Comparison of ENCODE assay signal across 24 cellular contexts in genomic region chr18:75164479-75164878, GRCh38. TPM values are rescaled to one million over a fixed set of nuclear protein-coding genes. Genes with fewer than 3 reads are reported as not detected.
A peak's percentile ranks its signal among the peaks of the same experiment; 100 is the strongest.
DNase-seq lines count a peak whose midpoint lies in the region; ATAC-seq and TF ChIP-seq lines count a peak whose summit lies in the region.
"Had no signal": no experiment of that assay in that cellular context is flagged by ENCODE, and none has a peak within 500 bp of the region (broad histone marks: within the 10 kb centered on the region; RNA-seq: fewer than 3 reads in every experiment).

No MANE protein-coding gene starts in this region.

- H3K4me3 Mint-ChIP-seq in activated naive CD4-positive, alpha-beta T cell treated with anti-CD3 and anti-CD28 coated beads for 36 hours = no peak overlapping the region
- H3K4me3 Mint-ChIP-seq: CD14-positive monocyte; CD4-positive, alpha-beta memory T cell; CD4-positive, CD25-positive, alpha-beta regulatory T cell; CD8-positive, alpha-beta memory T cell had no signal

- TF ChIP-seq CTCF in coronary artery (IDR thresholded peaks at IDR 0.05) (no peak), esophagus muscularis mucosa (IDR thresholded peaks at IDR 0.05) (no peak)

- H3K27me3 ChIP-seq in esophagus muscularis mucosa = no peaks in the 10 kb centered on the region
- H3K27me3 ChIP-seq: BE2C, BLaER1 had no signal

- H3K27ac ChIP-seq in coronary artery (no peak overlapping the region), esophagus muscularis mucosa (replicated peaks in 1 of 4) (no peak overlapping the region)
- H3K27ac ChIP-seq: BLaER1 had no signal

- no peaks in the 10 kb centered on the region for H3K9me3 ChIP-seq in esophagus muscularis mucosa
- H3K9me3 ChIP-seq: BE2C, Caco-2 had no signal

- H3K27me3 Mint-ChIP-seq in activated naive CD4-positive, alpha-beta T cell treated with anti-CD3 and anti-CD28 coated beads for 36 hours (ENCODE audit: low read depth) = peaks cover 5% of the 10 kb centered on the region

- H3K27ac Mint-ChIP-seq in activated naive CD4-positive, alpha-beta T cell treated with anti-CD3 and anti-CD28 coated beads for 36 hours = no peak overlapping the region
- H3K27ac Mint-ChIP-seq: CD14-positive monocyte; CD4-positive, alpha-beta memory T cell; CD4-positive, CD25-positive, alpha-beta regulatory T cell had no signal

- H3K4me1 ChIP-seq in esophagus muscularis mucosa = peaks cover 18 to 45% (median 37%) of the 10 kb centered on the region in 4 donors
- H3K4me1 ChIP-seq: BE2C, Caco-2 had no signal

- no peak for TF ChIP-seq POLR2A in esophagus muscularis mucosa (IDR thresholded peaks at IDR 0.05; ENCODE audit: low read depth)

- WGBS in esophagus muscularis mucosa = 100% methylated on average over 2 of the region's 3 CpGs

- H3K36me3 ChIP-seq in esophagus muscularis mucosa = no peaks in the 10 kb centered on the region
- H3K36me3 ChIP-seq: BE2C, BLaER1 had no signal

- H3K4me3 ChIP-seq in coronary artery (no peak overlapping the region), esophagus muscularis mucosa (no peak overlapping the region)
- H3K4me3 ChIP-seq: BLaER1 had no signal

- peaks cover 10% of the 10 kb centered on the region for H3K4me1 Mint-ChIP-seq in activated naive CD4-positive, alpha-beta T cell treated with anti-CD3 and anti-CD28 coated beads for 36 hours (ENCODE audit: low read depth)

- intact Hi-C loops in esophagus muscularis mucosa (cut with DNase I) = loop anchor here (10.0 kb wide), 1 partner anchor 510 kb away; no protein-coding TSS in a partner anchor
- intact Hi-C loops in activated naive CD4-positive, alpha-beta T cell treated with anti-CD3 and anti-CD28 coated beads for 36 hours (cut with micrococcal nuclease) = loop anchor here (10.0 kb wide), 1 partner anchor 510 kb away; no protein-coding TSS in a partner anchor

- no peaks in the 10 kb centered on the region for H3K36me3 Mint-ChIP-seq in activated naive CD4-positive, alpha-beta T cell treated with anti-CD3 and anti-CD28 coated beads for 36 hours (ENCODE audit: low read depth)
- H3K36me3 Mint-ChIP-seq: CD14-positive monocyte; CD4-positive, alpha-beta memory T cell; CD4-positive, CD25-positive, alpha-beta regulatory T cell had no signal

- CTCF ChIA-PET in activated naive CD4-positive, alpha-beta T cell treated with anti-CD3 and anti-CD28 coated beads for 36 hours (lab: Charles Lee) = no interaction called here

- DNase-seq in COLO668 (lab: John Stamatoyannopoulos, UW; ENCODE audit: unreplicated experiment) = peak; percentile 17
- peak; percentile 8 for DNase-seq in D341Med (ENCODE audit: low spot score)
- DNase-seq in coronary artery (ENCODE audit: low spot score) = peak; percentile 36
- peak; percentile 77 for DNase-seq in esophagus muscularis mucosa (ENCODE audit: extremely low spot score)
- DNase-seq in NCI-H2227 treated with DMSO at 0.1 percent for 48 hours (lab: John Stamatoyannopoulos, UW) = no peak
- no peak for DNase-seq in activated naive CD4-positive, alpha-beta T cell treated with anti-CD3 and anti-CD28 coated beads for 36 hours
- DNase-seq in ureter (ENCODE audit: low spot score) = no peak
- DNase-seq: 8988T; ACHN; BE2C; C1 segment of cervical spinal cord; Caco-2; Calu3; CD4-positive, alpha-beta memory T cell; CD4-positive, CD25-positive, alpha-beta regulatory T cell; CD8-positive, alpha-beta memory T cell; DMS 273 treated with DMSO at 0.1 percent for 48 hours; DMS153; DMS53; DMS79 treated with DMSO at 0.1 percent for 48 hours; GF-D8 had no signal

- H3K9me3 Mint-ChIP-seq in activated naive CD4-positive, alpha-beta T cell treated with anti-CD3 and anti-CD28 coated beads for 36 hours = peaks cover 8% of the 10 kb centered on the region
- H3K9me3 Mint-ChIP-seq: CD4-positive, CD25-positive, alpha-beta regulatory T cell had no signal

- no peak for ATAC-seq in GM19467 (IDR thresholded peaks at IDR 0.05; ENCODE audit: unreplicated experiment)

- TF ChIP-seq EP300 in esophagus muscularis mucosa (IDR thresholded peaks at IDR 0.05) = no peak

RNA-seq across cellular contexts. Expression of gene PTGR3, which starts 44.5 kb away (rescaled TPM):
- 10 to 100 TPM in 3 of 4 donors, 1 to 10 TPM in 1; 9.6 to 27.5 (median 20.1) TPM for total RNA-seq in esophagus muscularis mucosa
- 10 to 100 TPM; 28.4 to 33.0 TPM for total RNA-seq in activated naive CD4-positive, alpha-beta T cell treated with anti-CD3 and anti-CD28 coated beads for 36 hours
- 31.5 TPM for total RNA-seq in ureter

RNA-seq across cellular contexts. Expression of gene TSHZ1, which starts 46.1 kb away (rescaled TPM):
- total RNA-seq in esophagus muscularis mucosa (10 to 100 TPM; 17.9 to 41.7 (median 32.2) TPM), ureter (21.1 TPM)
- 10 to 100 TPM; 13.8 to 14.3 TPM for total RNA-seq in activated naive CD4-positive, alpha-beta T cell treated with anti-CD3 and anti-CD28 coated beads for 36 hours

Comparison
In these comparisons a context has a peak if more than half of its experiments do, and no peak if none do; other contexts are left out.
1. DNase-seq: peak in COLO668 (single experiment), D341Med (single experiment), coronary artery (single experiment) and esophagus muscularis mucosa (single experiment); none in NCI-H2227 treated with DMSO at 0.1 percent for 48 hours (single experiment), activated naive CD4-positive, alpha-beta T cell treated with anti-CD3 and anti-CD28 coated beads for 36 hours (single experiment) and ureter (single experiment).